ENCODE assay signal across 1 cellular context in genomic region chr18:27599202-27599829, GRCh38.
TF ChIP-seq lines count a peak whose summit lies in the region.

No MANE protein-coding gene starts in this region.

TF ChIP-seq in GM23338, 12 proteins besides CTCF, POLR2A, EP300 and RAD21:
- TF ChIP-seq ZNF462 (CRISPR knock-in tag; IDR thresholded peaks at IDR 0.05), result no peak
- no peak for TF ChIP-seq REST (IDR thresholded peaks at IDR 0.05; ENCODE audit: unreplicated experiment)
- TF ChIP-seq CREB1 (CRISPR knock-in tag; IDR thresholded peaks at IDR 0.05; ENCODE audit: low read depth), result no peak
- TF ChIP-seq ETS1 (IDR thresholded peaks at IDR 0.05), result no peak
- TF ChIP-seq EZH2phosphoT487 (IDR thresholded peaks at IDR 0.05; ENCODE audit: unreplicated experiment), result no peak
- no peak for TF ChIP-seq POLR2AphosphoS5 (IDR thresholded peaks at IDR 0.05; ENCODE audit: low read depth)
- TF ChIP-seq STAT1 (IDR thresholded peaks at IDR 0.05; ENCODE audit: unreplicated experiment), result no peak
- TF ChIP-seq ZNF331 (CRISPR knock-in tag; IDR thresholded peaks at IDR 0.05; ENCODE audit: low read depth), result no peak
- no peak for TF ChIP-seq JUNB (IDR thresholded peaks at IDR 0.05; ENCODE audit: unreplicated experiment)
- TF ChIP-seq EZH2 (IDR thresholded peaks at IDR 0.05; ENCODE audit: low read depth, unreplicated experiment), result no peak
- TF ChIP-seq ZNF114 (CRISPR knock-in tag; IDR thresholded peaks at IDR 0.05), result no peak
- no peak for TF ChIP-seq NANOG (IDR thresholded peaks at IDR 0.05; ENCODE audit: borderline replicate concordance)
